15 cellular contexts compared by ENCODE assay signal in the genomic region with DNA sequence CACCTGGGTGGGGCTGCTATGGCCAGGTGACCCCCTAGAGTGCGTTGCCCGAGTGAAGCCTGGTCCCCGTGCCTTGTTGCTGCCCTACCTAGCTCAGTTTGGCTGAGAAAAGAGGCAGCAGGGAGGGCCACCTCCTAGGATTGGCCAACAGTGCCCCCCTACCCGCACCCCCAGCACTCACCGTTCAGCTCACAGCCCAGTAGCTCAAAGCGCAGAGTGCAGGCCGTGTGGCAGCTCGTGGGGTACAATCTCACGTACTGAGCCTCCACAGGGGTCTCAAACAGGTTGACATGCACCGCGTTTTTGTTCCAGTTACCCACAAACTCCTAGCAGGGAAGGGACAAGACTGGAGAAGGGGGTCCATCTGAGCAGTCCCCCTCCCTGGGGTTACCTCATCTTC. TPM values are rescaled to one million over a fixed set of nuclear protein-coding genes. Genes with fewer than 3 reads are reported as not detected.
A peak's percentile ranks its signal among the peaks of the same experiment; 100 is the strongest.
DNase-seq lines count a peak whose midpoint lies in the region; ATAC-seq, FAIRE-seq and TF ChIP-seq lines count a peak whose summit lies in the region.
"Had no signal": no experiment of that assay in that cellular context is flagged by ENCODE, and none has a peak within 500 bp of the region (broad histone marks: within the 10 kb centered on the region; RNA-seq: fewer than 3 reads in every experiment).

No MANE protein-coding gene starts in this region.

- TF ChIP-seq CTCF in CD8-positive, alpha-beta T cell (IDR thresholded peaks at IDR 0.05) = no peak
- no peak for TF ChIP-seq CTCF in GM23338 (conservative IDR thresholded peaks at IDR 0.05; ENCODE audit: low read depth in 2 of 2)
- no peak for TF ChIP-seq CTCF in H1 (IDR thresholded peaks at IDR 0.05; ENCODE audit: control extremely low read depth in 1 of 3, insufficient read depth in 1 of 3, low read depth in 1 of 3, low read length in 3 of 3)
- no peak for TF ChIP-seq CTCF in sigmoid colon (IDR thresholded peaks at IDR 0.05)
- TF ChIP-seq CTCF in right lobe of liver (IDR thresholded peaks at IDR 0.05) = no peak

- H3K4me2 ChIP-seq in GM23338 (no peak overlapping the region), H1 (ENCODE audit: insufficient read depth in 1 of 2, low read depth in 2 of 2, low read length in 2 of 2) (no peak overlapping the region)

- no peaks in the 10 kb centered on the region for H3K9me2 ChIP-seq in GM23338 (ENCODE audit: insufficient read depth)

- no peak overlapping the region for H3K56ac ChIP-seq in H1 (replicated peaks; ENCODE audit: insufficient read length, low read depth, low read length)

- peaks cover 46% of the 10 kb centered on the region for H3K4me1 Mint-ChIP-seq in CD8-positive, alpha-beta T cell (ENCODE audit: low read depth)
- peaks cover 79% of the 10 kb centered on the region for H3K4me1 Mint-ChIP-seq in GM23338

- no peak overlapping the region; the same call in 1 of the 2 replicates for H2BK5ac ChIP-seq in H1 (ENCODE audit: low read depth, low read length)

- H3K36me3 Mint-ChIP-seq in CD8-positive, alpha-beta T cell = peaks cover 35% of the 10 kb centered on the region
- H3K36me3 Mint-ChIP-seq in GM23338 (ENCODE audit: low read depth) = peaks cover 100% of the 10 kb centered on the region

- no peak overlapping the region for H3K23ac ChIP-seq in H1 (ENCODE audit: insufficient read length)

- peaks cover 38% of the 10 kb centered on the region for H3K79me1 ChIP-seq in H1 (ENCODE audit: low read depth, low read length)

- H4K91ac ChIP-seq in H1 (replicated peaks; ENCODE audit: insufficient read length, low read length) = no peak overlapping the region

- no peaks in the 10 kb centered on the region for H3K27me3 Mint-ChIP-seq in CD8-positive, alpha-beta T cell (ENCODE audit: low read depth)
- peaks cover 26% of the 10 kb centered on the region for H3K27me3 Mint-ChIP-seq in GM23338 (ENCODE audit: insufficient read depth, low read depth, poor library complexity)
- H3K27me3 Mint-ChIP-seq: B cell had no signal

- peaks cover 31% of the 10 kb centered on the region for H3K4me1 ChIP-seq in CD8-positive, alpha-beta T cell (ENCODE audit: insufficient read depth, low read length)
- peaks cover 17% of the 10 kb centered on the region for H3K4me1 ChIP-seq in GM23338 (ENCODE audit: insufficient read depth)
- peaks cover 2 to 40% (median 24%) of the 10 kb centered on the region in 4 experiments for H3K4me1 ChIP-seq in H1 (replicated peaks in 1 of 4; ENCODE audit: control insufficient read depth in 3 of 4, insufficient read depth in 4 of 4, low read length in 3 of 4)
- H3K4me1 ChIP-seq in sigmoid colon = peaks cover 0 to 15% (median 7%) of the 10 kb centered on the region in 4 donors
- no peaks in the 10 kb centered on the region for H3K4me1 ChIP-seq in right lobe of liver
- H3K4me1 ChIP-seq: foreskin keratinocyte had no signal

- H3K23me2 ChIP-seq in H1 (ENCODE audit: low read depth, low read length) = peaks cover 5% of the 10 kb centered on the region; the same call in 1 of the 2 replicates

- H3K27ac Mint-ChIP-seq in CD8-positive, alpha-beta T cell = peak overlapping the region; percentile 91
- H3K27ac Mint-ChIP-seq in GM23338 = no peak overlapping the region
- H3K27ac Mint-ChIP-seq: B cell had no signal

- H4K20me1 ChIP-seq in GM23338 (replicated peaks; ENCODE audit: insufficient read depth) = peaks cover 46% of the 10 kb centered on the region
- H4K20me1 ChIP-seq in H1 (replicated peaks in 1 of 2; ENCODE audit: control insufficient read depth in 1 of 2, insufficient read depth in 2 of 2, low read length in 2 of 2) = peaks cover 47 to 67% of the 10 kb centered on the region in 2 experiments

- H3K4me3 Mint-ChIP-seq in CD8-positive, alpha-beta T cell = no peak overlapping the region
- no peak overlapping the region for H3K4me3 Mint-ChIP-seq in GM23338
- H3K4me3 Mint-ChIP-seq: B cell had no signal

- CTCF ChIA-PET in CD8-positive, alpha-beta T cell (lab: Charles Lee) = interaction anchor here (0.8 to 5.5 kb wide), 29 partner anchors 10 to 281 kb away, joined by 3 to 79 read pairs (median 6); a partner anchor contains a TSS
- CTCF ChIA-PET in H1 (lab: Charles Lee; ENCODE audit: partially characterized antibody) = interaction anchor here (0.8 to 7.8 kb wide), 43 partner anchors 9 to 333 kb away, joined by 3 to 94 read pairs (median 5); a partner anchor contains a TSS

- H3K9me3 Mint-ChIP-seq in CD8-positive, alpha-beta T cell = no peaks in the 10 kb centered on the region
- H3K9me3 Mint-ChIP-seq in GM23338 = no peaks in the 10 kb centered on the region; the same call in 1 of the 3 replicates

- no peak for TF ChIP-seq EP300 in H1 (IDR thresholded peaks at IDR 0.05; ENCODE audit: borderline replicate concordance in 1 of 2, low read depth in 2 of 2, low read length in 2 of 2)
- no peak for TF ChIP-seq EP300 in sigmoid colon (IDR thresholded peaks at IDR 0.05)

- no peak overlapping the region for H4K5ac ChIP-seq in H1 (ENCODE audit: insufficient read length, low read depth, low read length)

- no peaks in the 10 kb centered on the region for H3K9me3 ChIP-seq in CD8-positive, alpha-beta T cell (ENCODE audit: low read length)
- no peaks in the 10 kb centered on the region for H3K9me3 ChIP-seq in H1 (ENCODE audit: insufficient read depth in 2 of 2, low read depth in 1 of 2, low read length in 1 of 2)
- H3K9me3 ChIP-seq in sigmoid colon = no peaks in the 10 kb centered on the region
- H3K9me3 ChIP-seq in right lobe of liver = no peaks in the 10 kb centered on the region

- H3F3A ChIP-seq in GM23338 (replicated peaks; ENCODE audit: low read depth) = peaks cover 43% of the 10 kb centered on the region

- H3K4ac ChIP-seq in H1 (replicated peaks; ENCODE audit: insufficient read length, low read depth, low read length) = no peak overlapping the region

- H3K36me3 ChIP-seq in CD8-positive, alpha-beta T cell (ENCODE audit: insufficient read depth, low read length) = no peaks in the 10 kb centered on the region
- H3K36me3 ChIP-seq in GM23338 (ENCODE audit: insufficient read depth) = peaks cover 58% of the 10 kb centered on the region
- peaks cover 74 to 98% (median 94%) of the 10 kb centered on the region in 4 experiments for H3K36me3 ChIP-seq in H1 (ENCODE audit: control insufficient read depth in 2 of 4, insufficient read depth in 4 of 4, low read length in 3 of 4)
- H3K36me3 ChIP-seq in sigmoid colon = peaks cover 0 to 44% (median 0%) of the 10 kb centered on the region in 4 donors
- H3K36me3 ChIP-seq in right lobe of liver = peaks cover 0 to 2% (median 0%) of the 10 kb centered on the region in 4 donors

- H3K27ac ChIP-seq in CD8-positive, alpha-beta T cell (ENCODE audit: low read depth, low read length) = no peak overlapping the region
- H3K27ac ChIP-seq in GM23338 (ENCODE audit: low read depth) (no peak overlapping the region), H1 (ENCODE audit: low read depth, low read length) (peak overlapping the region; percentile 15; the same call in 1 of the 2 replicates), sigmoid colon (peak overlapping the region in 1 of 4 donors; percentile 33), caudate nucleus (ENCODE audit: low read depth, low read length) (no peak overlapping the region), right lobe of liver (no peak overlapping the region)
- H3K27ac ChIP-seq: foreskin keratinocyte had no signal

- DNase-seq in CD8-positive, alpha-beta T cell = no peak
- DNase-seq in GM23338 (ENCODE audit: low spot score) (no peak), H1 (ENCODE audit: low read depth in 1 of 2, low spot score in 2 of 2) (no peak), sigmoid colon (peak; percentile 55), NAMALWA (ENCODE audit: low spot score) (no peak), caudate nucleus (lab: John Stamatoyannopoulos, UW) (no peak), right lobe of liver (no peak)
- DNase-seq: activated naive CD4-positive, alpha-beta T cell treated with anti-CD3 and anti-CD28 coated beads, Interleukin-2, amount 50 U/mL, for 16 hours; foreskin keratinocyte; NCI-H2029; NCI-H446; SW 1271 had no signal

- no peak for FAIRE-seq in H1 (lab: Jason Lieb, UNC)
- FAIRE-seq: G401.6 had no signal

- POLR2A ChIA-PET in CD8-positive, alpha-beta T cell (lab: Charles Lee) = interaction anchor here (1.5 to 3.3 kb wide), 4 partner anchors 11 to 184 kb away, joined by 3 to 24 read pairs (median 14); a partner anchor contains a TSS
- POLR2A ChIA-PET in H1 (lab: Charles Lee; ENCODE audit: partially characterized antibody) = interaction anchor here (0.8 to 27.2 kb wide), 14 partner anchors 8 to 146 kb away, joined by 3 to 607 read pairs (median 7); a partner anchor contains a TSS

- intact Hi-C loops in CD8-positive, alpha-beta T cell (cut with DNase I, micrococcal nuclease) = loop anchor here (2.0 kb wide), 3 partner anchors 183 to 429 kb away; a partner anchor contains a TSS
- intact Hi-C loops in sigmoid colon (cut with DNase I) = no loop called here
- intact Hi-C loops in right lobe of liver (cut with DNase I) = loop anchor here in 1 of 2 donors (5.0 kb wide), 1 partner anchor 112 kb away; no protein-coding TSS in a partner anchor

- H3K79me2 ChIP-seq in GM23338 (replicated peaks; ENCODE audit: insufficient read depth) = peaks cover 45% of the 10 kb centered on the region
- H3K79me2 ChIP-seq in H1 (ENCODE audit: control insufficient read depth in 1 of 2, insufficient read depth in 2 of 2, low read length in 2 of 2) = peaks cover 3 to 69% of the 10 kb centered on the region in 2 experiments; a peak in 3 of 4 replicates

- no peak overlapping the region for H3K4me3 ChIP-seq in CD8-positive, alpha-beta T cell (ENCODE audit: low read depth, low read length)
- H3K4me3 ChIP-seq in GM23338 = no peak overlapping the region
- no peak overlapping the region for H3K4me3 ChIP-seq in H1 (ENCODE audit: extremely low read depth in 1 of 4, insufficient read depth in 2 of 4, low read depth in 3 of 4, low read length in 4 of 4)
- H3K4me3 ChIP-seq in sigmoid colon = no peak overlapping the region
- no peak overlapping the region for H3K4me3 ChIP-seq in right lobe of liver
- H3K4me3 ChIP-seq: GM12878 had no signal

- WGBS in H1 (ENCODE audit: extremely low coverage in 1 of 2, insufficient coverage in 1 of 2, insufficient read length in 1 of 2, insufficient replicate concordance in 2 of 2, low coverage in 1 of 2, low lambda C conversion rate in 2 of 2, missing lambda C conversion rate in 1 of 2), 2 experiments = 91% methylated on average over 11 of the region's 11 CpGs; no CpG with 5 or more reads in 1 of the 2 experiments
- WGBS in sigmoid colon, 2 donors = 81 to 87% methylated on average over 11 of the region's 11 CpGs
- WGBS in right lobe of liver (ENCODE audit: insufficient coverage, low coverage, low lambda C conversion rate, missing lambda C conversion rate) = no CpG with 5 or more reads among the region's 11 CpGs

- no peaks in the 10 kb centered on the region for H3K27me3 ChIP-seq in CD8-positive, alpha-beta T cell (ENCODE audit: insufficient read depth, low read length)
- no peaks in the 10 kb centered on the region for H3K27me3 ChIP-seq in GM23338 (ENCODE audit: insufficient read depth)
- no peaks in the 10 kb centered on the region for H3K27me3 ChIP-seq in H1 (replicated peaks in 1 of 4; ENCODE audit: control insufficient read depth in 3 of 4, extremely low read depth in 1 of 4, insufficient read depth in 3 of 4, low read length in 3 of 4)
- H3K27me3 ChIP-seq in sigmoid colon = no peaks in the 10 kb centered on the region
- H3K27me3 ChIP-seq in right lobe of liver = no peaks in the 10 kb centered on the region
- H3K27me3 ChIP-seq: foreskin keratinocyte had no signal

- no peak overlapping the region for H2BK15ac ChIP-seq in H1 (ENCODE audit: low read length)

- H4K8ac ChIP-seq in H1 (ENCODE audit: extremely low read depth, insufficient read depth, low read length) = no peak overlapping the region; the same call in 1 of the 2 replicates

- no peak overlapping the region; the same call in 1 of the 2 replicates for H3K18ac ChIP-seq in H1 (ENCODE audit: extremely low read depth, low read length)

- TF ChIP-seq POLR2A in H1 (IDR thresholded peaks at IDR 0.05; ENCODE audit: control extremely low read depth in 1 of 2, low read depth in 2 of 2, low read length in 2 of 2) (no peak), sigmoid colon (IDR thresholded peaks at IDR 0.05) (no peak), right lobe of liver (IDR thresholded peaks at IDR 0.05) (no peak)

- H3K9ac ChIP-seq in H1 (replicated peaks in 1 of 4; ENCODE audit: extremely low read depth in 1 of 4, low read depth in 3 of 4, low read length in 3 of 4) = no peak overlapping the region

- H3K14ac ChIP-seq in H1 (ENCODE audit: insufficient read length) = no peak overlapping the region

- ATAC-seq in CD8-positive, alpha-beta T cell = no peak
- ATAC-seq in GM23338 (0 out of 3 replicates have a peak, but pooled peaks have one; percentile 3), right lobe of liver (no peak)

- H2BK120ac ChIP-seq in H1 (replicated peaks; ENCODE audit: low read depth, low read length) = no peak overlapping the region

- H2BK20ac ChIP-seq in H1 (ENCODE audit: low read length) = no peak overlapping the region

- H2AFZ ChIP-seq in GM23338 (no peak overlapping the region), H1 (ENCODE audit: low read length) (no peak overlapping the region)

- no peak overlapping the region for H2BK12ac ChIP-seq in H1 (ENCODE audit: low read depth, low read length)

- TF ChIP-seq RAD21 in H1 (IDR thresholded peaks at IDR 0.05 in 1 of 2, conservative IDR thresholded peaks at IDR 0.05 in 1 of 2; ENCODE audit: low read depth in 2 of 2, low read length in 2 of 2) = no peak

- H2AK5ac ChIP-seq in H1 (ENCODE audit: low read depth, low read length) = no peak overlapping the region

RNA-seq across cellular contexts. Expression of a gene that starts 7.6 kb away (rescaled TPM):
- total RNA-seq in CD8-positive, alpha-beta T cell = 10 to 100 TPM; 62.9 to 70.0 TPM
- 586 and 671 TPM in 2 replicates for total RNA-seq in GM23338 (2014; rRNA removed; shearing (Covaris generic))
- 246 and 279 TPM in 2 replicates for polyA plus RNA-seq in GM23338 (2016; fragmentation: Nextera tagmentation; extraction: Ambion mirVana)
- total RNA-seq in H1 (2021; fragmentation: NEBNext Ultra II Directional; extraction: Animal tissue kit (Norgen Biotek cat#: 25700)) = 1,211 and 1,237 TPM in 2 replicates
- 2,117 and 2,643 TPM in 2 replicates for polyA plus RNA-seq in H1 (2011; rRNA removed)
- polyA plus RNA-seq in H1 (2011; cell fraction: cytosol; rRNA removed) = 1,895 TPM
- 4,441 TPM for polyA plus RNA-seq in H1 (2011; cell fraction: nucleus; rRNA removed)
- 1,613 to 2,038 TPM (median 1,926 TPM) in 4 replicates for polyA plus RNA-seq in H1 (2012, experiment 1 of 2)
- polyA plus RNA-seq in H1 (2012, experiment 2 of 2) = 1,448 TPM
- 955 TPM for polyA plus RNA-seq in H1 (2013, experiment 1 of 2)
- 930 TPM for polyA plus RNA-seq in H1 (2013, experiment 2 of 2)
- polyA minus RNA-seq in H1 (2011; rRNA and poly(A)+ RNA removed) = 1,165 and 1,269 TPM in 2 replicates
- 1,023 TPM for polyA minus RNA-seq in H1 (2011; cell fraction: cytosol; rRNA and poly(A)+ RNA removed)
- 1,091 TPM for polyA minus RNA-seq in H1 (2011; cell fraction: nucleus; rRNA and poly(A)+ RNA removed)
- total RNA-seq in sigmoid colon = 100 to 1,000 TPM; 127 to 186 (median 174) TPM
- 100 to 1,000 TPM in 1 of 3 donors, 10 to 100 TPM in 2; 15.3 to 107 (median 16.8) TPM for polyA plus RNA-seq in sigmoid colon
- total RNA-seq in right lobe of liver = 10 to 100 TPM in 5 of 6 experiments, 1 to 10 TPM in 1; 9.7 to 20.4 (median 17.6) TPM

RNA-seq across cellular contexts. Expression of a gene that starts 10.2 kb away (rescaled TPM):
- 10 to 100 TPM; 70.2 to 71.3 TPM for total RNA-seq in CD8-positive, alpha-beta T cell
- 45.2 and 62.6 TPM in 2 replicates for total RNA-seq in GM23338 (2014; rRNA removed; shearing (Covaris generic))
- polyA plus RNA-seq in GM23338 (2016; fragmentation: Nextera tagmentation; extraction: Ambion mirVana) (21.4 and 22.7 TPM in 2 replicates), H1 (2011; rRNA removed) (79.7 and 115 TPM in 2 replicates), sigmoid colon (10 to 100 TPM in 1 of 3 donors, under 1 TPM in 1, not detected in 1; 0.60 to 20.9 TPM)
- 76.2 and 80.9 TPM in 2 replicates for total RNA-seq in H1 (2021; fragmentation: NEBNext Ultra II Directional; extraction: Animal tissue kit (Norgen Biotek cat#: 25700))
- 102 TPM for polyA plus RNA-seq in H1 (2011; cell fraction: cytosol; rRNA removed)
- polyA plus RNA-seq in H1 (2011; cell fraction: nucleus; rRNA removed) = 143 TPM
- polyA plus RNA-seq in H1 (2012, experiment 1 of 2) = 49.1 to 81.6 TPM (median 72.4 TPM) in 4 replicates
- 68.3 TPM for polyA plus RNA-seq in H1 (2012, experiment 2 of 2)
- polyA plus RNA-seq in H1 (2013, experiment 1 of 2) = 61.1 TPM
- polyA plus RNA-seq in H1 (2013, experiment 2 of 2) = 63.9 TPM
- polyA minus RNA-seq in H1 (2011; rRNA and poly(A)+ RNA removed) = 17.3 and 31.2 TPM in 2 replicates
- 40.7 TPM for polyA minus RNA-seq in H1 (2011; cell fraction: cytosol; rRNA and poly(A)+ RNA removed)
- polyA minus RNA-seq in H1 (2011; cell fraction: nucleus; rRNA and poly(A)+ RNA removed) = 26.8 TPM
- total RNA-seq in sigmoid colon (10 to 100 TPM in 1 of 4 donors, 1 to 10 TPM in 3; 1.6 to 14.5 (median 4.2) TPM), right lobe of liver (1 to 10 TPM in 1 of 6 experiments, under 1 TPM in 4, not detected in 1; 0.12 to 1.2 (median 0.25) TPM)
